ENCODE assay signal across 9 cellular contexts in the genomic region with DNA sequence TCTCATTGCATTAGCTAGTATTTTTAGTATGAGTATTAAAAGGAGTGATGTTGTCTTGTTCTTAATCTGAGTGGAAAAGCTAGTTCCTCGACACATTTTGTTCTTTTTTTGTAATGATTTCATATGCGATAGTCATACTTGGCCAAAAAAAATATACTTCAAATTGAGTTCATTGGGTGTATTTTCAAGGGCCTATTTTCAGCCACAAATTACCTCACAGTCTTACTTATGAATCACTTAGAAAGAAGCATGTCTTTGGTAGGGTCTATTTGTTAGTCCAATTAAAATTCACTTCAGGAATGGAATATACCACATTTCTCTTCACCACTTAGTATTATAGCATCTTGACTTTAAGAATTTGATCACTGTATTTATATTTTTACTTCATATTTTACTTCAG.
"Had no signal": no experiment of that assay in that cellular context is flagged by ENCODE, and none has a peak within 500 bp of the region (broad histone marks: within the 10 kb centered on the region; RNA-seq: fewer than 3 reads in every experiment).

No MANE protein-coding gene starts in this region.

- H3K4me3 ChIP-seq: GM23338, HAP-1 had no signal

- H3K4me3 Mint-ChIP-seq: GM23338, HFFc6, IgD-negative memory B cell had no signal

- H3K9me3 Mint-ChIP-seq: GM23338, HFFc6 had no signal

- H3K36me3 ChIP-seq: HAP-1 had no signal

- H3K4me1 ChIP-seq: HAP-1 had no signal

- H3K27ac Mint-ChIP-seq: GM23338, HFFc6, IgD-negative memory B cell had no signal

- H3K9me3 ChIP-seq: HAP-1 had no signal

- H3K27ac ChIP-seq: HL-60 had no signal

- H3K4me1 Mint-ChIP-seq: GM23338 had no signal

- ATAC-seq: GM23338, HCT116, HepG2 had no signal

- DNase-seq: H7, HFFc6, KBM-7 had no signal

- H3K27me3 Mint-ChIP-seq: IgD-negative memory B cell had no signal
